Comparison of ENCODE assay signal across 8 cellular contexts in the genomic region with DNA sequence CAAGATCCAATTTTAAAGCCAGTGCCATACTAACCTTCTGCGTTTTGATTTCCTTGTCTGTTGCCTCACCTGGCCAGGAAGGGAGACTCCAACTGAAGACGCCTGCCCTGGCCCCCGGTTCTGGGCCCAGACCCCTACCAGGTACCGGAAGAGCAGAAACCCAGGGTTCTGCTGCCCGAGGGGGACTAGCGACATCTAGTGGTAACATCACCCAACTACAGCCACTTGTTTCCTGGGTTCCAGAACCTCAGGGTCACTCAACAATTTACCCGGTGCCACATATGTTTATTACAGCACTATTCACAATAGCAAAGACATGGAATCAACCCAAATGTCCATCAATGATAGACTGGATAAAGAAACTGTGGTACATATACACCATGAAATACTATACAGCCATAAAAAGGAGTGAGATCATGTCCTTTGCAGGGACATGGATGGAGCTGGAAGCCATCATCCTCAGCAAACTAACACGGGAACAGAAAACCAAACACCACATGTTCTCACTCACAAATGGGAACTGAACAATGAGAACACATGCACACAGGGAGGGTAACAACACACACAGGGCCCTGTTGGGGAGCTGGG.
DNase-seq lines count a peak whose midpoint lies in the region; ATAC-seq, FAIRE-seq and TF ChIP-seq lines count a peak whose summit lies in the region.
"Not testable (repeated sequence)": the region's sequence is repeated elsewhere in the genome, so short reads cannot be mapped to it uniquely, and the experiment has no call there.

No MANE protein-coding gene starts in this region.

- H3K79me2 ChIP-seq in OCI-LY7 (ENCODE audit: insufficient read depth, low read depth, low read length) = not testable (repeated sequence)

- H3K27me3 Mint-ChIP-seq in activated CD8-positive, alpha-beta T cell treated with anti-CD3 and anti-CD28 coated beads, Interleukin-2, amount 10 ng/mL, durations not matched to agents 7 days and 5 days (ENCODE audit: low read depth); endothelial cell (ENCODE audit: unreplicated experiment): not testable (repeated sequence)

- not testable (repeated sequence) for BruUV-seq in OCI-LY7 (replicated peaks; lab: Mats Ljungman, UMichigan)

- H3K4me2 ChIP-seq in OCI-LY7 (ENCODE audit: low read length) = not testable (repeated sequence)

- TF ChIP-seq CTCF in AG04450 (IDR thresholded peaks at IDR 0.05; ENCODE audit: low read depth, low read length) = peak; percentile 42
- peak; percentile 27 for TF ChIP-seq CTCF in GM10248 (IDR thresholded peaks at IDR 0.05; ENCODE audit: control extremely low read depth, extremely low read depth, low read depth, missing control alignments)
- peak; percentile 87 for TF ChIP-seq CTCF in OCI-LY7 (conservative IDR thresholded peaks at IDR 0.05; ENCODE audit: low read length)
- peak; percentile 88 for TF ChIP-seq CTCF in endothelial cell (IDR thresholded peaks at IDR 0.05; ENCODE audit: unreplicated experiment)
- peak; percentile 48 for TF ChIP-seq CTCF in kidney epithelial cell (IDR thresholded peaks at IDR 0.05; ENCODE audit: insufficient read depth, low read length, poor library complexity, severe bottlenecking)

- not testable (repeated sequence) for DNase-seq in AG04450 (ENCODE audit: low read depth, low spot score); kidney epithelial cell (ENCODE audit: low read depth)
- DNase-seq in GM10248 (ENCODE audit: extremely low spot score) (peak; percentile 47), HuH-7.5 (ENCODE audit: low spot score) (peak; percentile 49), OCI-LY7 (ENCODE audit: low spot score) (peak; percentile 47), endothelial cell (ENCODE audit: low spot score) (peak; percentile 30), small intestine (peak; percentile 6)
- peak; percentile 29 for DNase-seq in activated CD8-positive, alpha-beta T cell treated with anti-CD3 and anti-CD28 coated beads, Interleukin-2, amount 10 ng/mL, durations not matched to agents 7 days and 5 days

- POLR2A ChIA-PET in AG04450 (lab: Yijun Ruan, JAX); GM10248 (lab: Yijun Ruan, JAX); OCI-LY7 (lab: Charles Lee); activated CD8-positive, alpha-beta T cell treated with anti-CD3 and anti-CD28 coated beads, Interleukin-2, amount 10 ng/mL, durations not matched to agents 7 days and 5 days (lab: Charles Lee): not testable (repeated sequence)

- H3K4me3 ChIP-seq in AG04450 (ENCODE audit: low read depth, low read length); OCI-LY7 (ENCODE audit: low read depth, low read length, poor library complexity, severe bottlenecking); kidney epithelial cell (ENCODE audit: low read depth, low read length); small intestine (ENCODE audit: low read depth in 1 of 2, low read length in 2 of 2): not testable (repeated sequence)

- not testable (repeated sequence) for H3K27ac Mint-ChIP-seq in activated CD8-positive, alpha-beta T cell treated with anti-CD3 and anti-CD28 coated beads, Interleukin-2, amount 10 ng/mL, durations not matched to agents 7 days and 5 days; endothelial cell (ENCODE audit: unreplicated experiment)

- H3K36me3 Mint-ChIP-seq in activated CD8-positive, alpha-beta T cell treated with anti-CD3 and anti-CD28 coated beads, Interleukin-2, amount 10 ng/mL, durations not matched to agents 7 days and 5 days (ENCODE audit: low read depth); endothelial cell (ENCODE audit: low read depth, unreplicated experiment): not testable (repeated sequence)

- not testable (repeated sequence) for H2AFZ ChIP-seq in OCI-LY7 (ENCODE audit: low read length)

- not testable (repeated sequence) for H3K4me3 Mint-ChIP-seq in activated CD8-positive, alpha-beta T cell treated with anti-CD3 and anti-CD28 coated beads, Interleukin-2, amount 10 ng/mL, durations not matched to agents 7 days and 5 days; endothelial cell (ENCODE audit: unreplicated experiment)

- not testable (repeated sequence) for H3K4me1 Mint-ChIP-seq in activated CD8-positive, alpha-beta T cell treated with anti-CD3 and anti-CD28 coated beads, Interleukin-2, amount 10 ng/mL, durations not matched to agents 7 days and 5 days (ENCODE audit: low read depth); endothelial cell (ENCODE audit: unreplicated experiment)

- FAIRE-seq in small intestine (lab: Jason Lieb, UNC) = not testable (repeated sequence)

- H3K27me3 ChIP-seq in AG04450 (ENCODE audit: control insufficient read depth, insufficient read depth, low read length); kidney epithelial cell (ENCODE audit: control insufficient read depth, insufficient read depth, low read length); small intestine (ENCODE audit: control insufficient read depth in 2 of 2, insufficient read depth in 2 of 2, low read length in 2 of 2): not testable (repeated sequence)

- H3K9me3 ChIP-seq in AG04450 (ENCODE audit: control insufficient read depth, insufficient read depth, low read length) = peaks cover 54% of the 10 kb centered on the region
- not testable (repeated sequence) for H3K9me3 ChIP-seq in OCI-LY7 (ENCODE audit: low read length); small intestine (ENCODE audit: control insufficient read depth, low read depth)

- intact Hi-C loops in OCI-LY7 (cut with micrococcal nuclease; ENCODE audit: unreplicated experiment) = loop anchor here (5.0 to 10.0 kb wide), 2 partner anchors 114 to 387 kb away; no protein-coding TSS in a partner anchor

- not testable (repeated sequence) for H4K20me1 ChIP-seq in OCI-LY7 (ENCODE audit: insufficient read depth, low read length)

- not testable (repeated sequence) for H3K36me3 ChIP-seq in OCI-LY7 (ENCODE audit: insufficient read depth, low read length); kidney epithelial cell (ENCODE audit: control insufficient read depth, insufficient read depth, low read length); small intestine (ENCODE audit: control insufficient read depth in 2 of 2, insufficient read depth in 2 of 2, low read length in 2 of 2)

- H3K9me3 Mint-ChIP-seq in activated CD8-positive, alpha-beta T cell treated with anti-CD3 and anti-CD28 coated beads, Interleukin-2, amount 10 ng/mL, durations not matched to agents 7 days and 5 days (ENCODE audit: insufficient read depth); endothelial cell (ENCODE audit: unreplicated experiment): not testable (repeated sequence)

- not testable (repeated sequence) for H3K27ac ChIP-seq in AG04450 (ENCODE audit: low read depth, low read length); OCI-LY7 (ENCODE audit: low read depth, low read length, poor library complexity, severe bottlenecking); small intestine (ENCODE audit: low read depth in 1 of 2, low read length in 1 of 2)

- not testable (repeated sequence) for H3K9me2 ChIP-seq in OCI-LY7 (ENCODE audit: insufficient read depth, low read length)

- not testable (repeated sequence) for ATAC-seq in activated CD8-positive, alpha-beta T cell treated with anti-CD3 and anti-CD28 coated beads, Interleukin-2, amount 10 ng/mL, durations not matched to agents 7 days and 5 days

- not testable (repeated sequence) for H3K4me1 ChIP-seq in OCI-LY7 (ENCODE audit: insufficient read depth, low read length, poor library complexity, severe bottlenecking); small intestine (ENCODE audit: control insufficient read depth in 2 of 2, insufficient read depth in 1 of 2, low read depth in 1 of 2, low read length in 1 of 2)

- CTCF ChIA-PET in AG04450 (lab: Charles Lee); GM10248 (lab: Yijun Ruan, JAX); OCI-LY7 (lab: Charles Lee; ENCODE audit: unreplicated experiment); activated CD8-positive, alpha-beta T cell treated with anti-CD3 and anti-CD28 coated beads, Interleukin-2, amount 10 ng/mL, durations not matched to agents 7 days and 5 days (lab: Charles Lee): not testable (repeated sequence)

- 22 to 31% (median 24%) methylated on average over 8 of the region's 8 CpGs for WGBS in small intestine, 3 donors

Comparison
In these comparisons a context has a peak if more than half of its experiments do, and no peak if none do; other contexts are left out.
1. CTCF ChIP-seq: peak in every context shown above with its lines; median percentile 88 in endothelial cell; 87 in OCI-LY7; 48 in kidney epithelial cell; 42 in AG04450; 27 in GM10248.